In genomic region chr16:17970366-17970765, GRCh38 we compare ENCODE assay signal across 27 cellular contexts.
"Had no signal": no experiment of that assay in that cellular context is flagged by ENCODE, and none has a peak within 500 bp of the region (broad histone marks: within the 10 kb centered on the region; RNA-seq: fewer than 3 reads in every experiment).

No MANE protein-coding gene starts in this region.

- H3K4me1 ChIP-seq: neural progenitor cell, parathyroid adenoma, psoas muscle, right lobe of liver, sigmoid colon, stomach, transverse colon had no signal

- H3K4me3 ChIP-seq: neural progenitor cell, ovary, psoas muscle, right lobe of liver, sigmoid colon, stomach, testis, tibial artery, transverse colon, vagina had no signal

- H3K4me3 Mint-ChIP-seq: naive thymus-derived CD8-positive, alpha-beta T cell; natural killer cell treated with Interleukin-12 subunit alpha and Interleukin-12 subunit beta and Interleukin-15 and Interleukin-18, amount 100 ng/mL, for 72 hours; neural progenitor cell; stimulated activated effector memory CD8-positive, alpha-beta T cell treated with anti-CD3 and anti-CD28 coated beads, Interleukin-12 subunit alpha, Interleukin-12 subunit beta, amount 100 ng/mL, for 72 hours; stimulated activated naive B cell treated with anti-CD40 and anti-IgM and Interleukin-4, amounts not matched to agents 10 μg/mL and 1 μg/mL and 100 μg/mL, for 72 hours; stimulated activated naive CD8-positive, alpha-beta T cell treated with anti-CD3 and anti-CD28 coated beads, Interleukin-15, Interleukin-2, amounts not matched to agents 100 ng/mL and 50 ng/mL, for 24 hours; type B pancreatic cell had no signal

- H3K27ac Mint-ChIP-seq: naive thymus-derived CD8-positive, alpha-beta T cell; natural killer cell treated with Interleukin-12 subunit alpha and Interleukin-12 subunit beta and Interleukin-15 and Interleukin-18, amount 100 ng/mL, for 72 hours; neural progenitor cell; progenitor cell of endocrine pancreas; stimulated activated effector memory CD8-positive, alpha-beta T cell treated with anti-CD3 and anti-CD28 coated beads, Interleukin-12 subunit alpha, Interleukin-12 subunit beta, amount 100 ng/mL, for 72 hours; stimulated activated naive B cell treated with anti-CD40 and anti-IgM and Interleukin-4, amounts not matched to agents 10 μg/mL and 1 μg/mL and 100 μg/mL, for 72 hours; stimulated activated naive CD8-positive, alpha-beta T cell treated with anti-CD3 and anti-CD28 coated beads, Interleukin-15, Interleukin-2, amounts not matched to agents 100 ng/mL and 50 ng/mL, for 24 hours had no signal

- DNase-seq: naive thymus-derived CD8-positive, alpha-beta T cell; occipital lobe; ovary; posterior cingulate gyrus; right cardiac atrium; right lobe of liver; sigmoid colon; small intestine; stimulated activated CD4-positive, alpha-beta T cell treated with anti-CD3 and anti-CD28 coated beads, Interleukin-15, amount 100 ng/mL, for 24 hours; stimulated activated CD4-positive, alpha-beta T cell treated with anti-CD3 and anti-CD28 coated beads, Interleukin-2, amount 100 ng/mL, for 24 hours; stimulated activated CD4-positive, alpha-beta T cell treated with anti-CD3 and anti-CD28 coated beads, Interleukin-2, amount 100 ng/mL, for 48 hours; stimulated activated CD4-positive, alpha-beta T cell treated with anti-CD3 and anti-CD28 coated beads, Interleukin-4, amount 100 ng/mL, for 24 hours; stimulated activated naive B cell treated with anti-CD40 and anti-IgM and Interleukin-4, amounts not matched to agents 10 μg/mL and 1 μg/mL and 100 μg/mL, for 72 hours; stimulated activated naive CD4-positive, alpha-beta T cell treated with Interleukin-2 at 50 U/mL for 16 hours; stomach; transverse colon had no signal

- H3K27ac ChIP-seq: neural progenitor cell, ovary, parathyroid adenoma, psoas muscle, right lobe of liver, sigmoid colon, stomach, testis, tibial artery, transverse colon, vagina had no signal

- H3K4me1 Mint-ChIP-seq: naive thymus-derived CD8-positive, alpha-beta T cell; stimulated activated effector memory CD8-positive, alpha-beta T cell treated with anti-CD3 and anti-CD28 coated beads, Interleukin-12 subunit alpha, Interleukin-12 subunit beta, amount 100 ng/mL, for 72 hours; stimulated activated naive B cell treated with anti-CD40 and anti-IgM and Interleukin-4, amounts not matched to agents 10 μg/mL and 1 μg/mL and 100 μg/mL, for 72 hours had no signal

- H3K9me3 Mint-ChIP-seq: natural killer cell treated with Interleukin-12 subunit alpha and Interleukin-12 subunit beta and Interleukin-15 and Interleukin-18, amount 100 ng/mL, for 72 hours had no signal

- ATAC-seq: naive thymus-derived CD8-positive, alpha-beta T cell; natural killer cell treated with Interleukin-12 subunit alpha and Interleukin-12 subunit beta and Interleukin-15 and Interleukin-18, amount 100 ng/mL, for 72 hours; right cardiac atrium; right lobe of liver; stimulated activated effector memory CD8-positive, alpha-beta T cell treated with anti-CD3 and anti-CD28 coated beads, Interleukin-12 subunit alpha, Interleukin-12 subunit beta, amount 100 ng/mL, for 72 hours; stimulated activated naive B cell treated with anti-CD40 and anti-IgM and Interleukin-4, amounts not matched to agents 10 μg/mL and 1 μg/mL and 100 μg/mL, for 72 hours had no signal

- H2AFZ ChIP-seq: neural progenitor cell, parathyroid adenoma had no signal

- H3K9ac ChIP-seq: neural progenitor cell, parathyroid adenoma had no signal

- H3K36me3 ChIP-seq: neural progenitor cell, ovary, right lobe of liver, sigmoid colon, stomach, tibial artery, transverse colon, vagina had no signal

- H3K4me2 ChIP-seq: neural progenitor cell had no signal

- H3K36me3 Mint-ChIP-seq: naive thymus-derived CD8-positive, alpha-beta T cell; natural killer cell treated with Interleukin-12 subunit alpha and Interleukin-12 subunit beta and Interleukin-15 and Interleukin-18, amount 100 ng/mL, for 72 hours; neural progenitor cell; stimulated activated effector memory CD8-positive, alpha-beta T cell treated with anti-CD3 and anti-CD28 coated beads, Interleukin-12 subunit alpha, Interleukin-12 subunit beta, amount 100 ng/mL, for 72 hours; stimulated activated naive B cell treated with anti-CD40 and anti-IgM and Interleukin-4, amounts not matched to agents 10 μg/mL and 1 μg/mL and 100 μg/mL, for 72 hours; type B pancreatic cell had no signal

- H3K79me2 ChIP-seq: parathyroid adenoma had no signal

- H3K9me3 ChIP-seq: ovary, psoas muscle, right lobe of liver, sigmoid colon, testis, tibial artery, vagina had no signal

- H3K27me3 ChIP-seq: neural progenitor cell, ovary, right lobe of liver, testis, transverse colon, vagina had no signal
